Comparison of ENCODE assay signal across 8 cellular contexts in the genomic region with DNA sequence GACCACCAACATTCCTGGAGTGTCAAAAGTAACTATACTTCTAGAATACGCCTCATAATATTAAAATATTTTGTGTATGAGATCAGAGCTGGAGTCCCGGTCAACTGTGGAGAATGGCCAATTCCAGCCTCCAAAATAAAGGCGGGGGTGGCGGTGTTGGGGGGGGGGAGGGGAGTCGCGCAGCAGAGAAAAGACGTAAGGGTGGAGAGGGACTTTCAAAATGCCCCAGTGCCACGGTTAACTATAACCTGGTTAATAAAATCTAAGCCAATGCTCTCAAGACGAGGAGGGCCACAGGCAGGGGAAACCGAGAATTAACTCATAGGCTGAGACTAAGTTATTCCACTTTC. TPM values are rescaled to one million over a fixed set of nuclear protein-coding genes. Genes with fewer than 3 reads are reported as not detected.
DNase-seq lines count a peak whose midpoint lies in the region; ATAC-seq and TF ChIP-seq lines count a peak whose summit lies in the region.

No MANE protein-coding gene starts in this region.

- peaks cover 0 to 23% of the 10 kb centered on the region in 2 experiments; a peak in 1 of 4 replicates for H3K79me1 ChIP-seq in IMR-90 (ENCODE audit: low read depth in 1 of 2, low read length in 2 of 2)

- peak; percentile 75 for DNase-seq in IMR-90
- DNase-seq in glutamatergic neuron, result no peak
- no peak for DNase-seq in NOMO-1 (lab: John Stamatoyannopoulos, UW; ENCODE audit: unreplicated experiment in 2 of 2)

- WGBS in IMR-90 (ENCODE audit: extremely low coverage in 2 of 2, insufficient read length in 1 of 2), 2 experiments, result no CpG with 5 or more reads among the region's 10 CpGs

- peaks cover 25% of the 10 kb centered on the region for H4K20me1 ChIP-seq in IMR-90 (ENCODE audit: insufficient read depth, low read length)

- H2BK5ac ChIP-seq in IMR-90 (ENCODE audit: low read depth, low read length, poor library complexity, severe bottlenecking), result peak overlapping the region; percentile 93

- BruUV-seq in IMR-90 (replicated peaks; lab: Mats Ljungman, UMichigan), result no TSS peak

- peak overlapping the region; percentile 96 for H3K9ac ChIP-seq in IMR-90 (ENCODE audit: low read depth, low read length)
- H3K9ac ChIP-seq in parathyroid adenoma, result peak overlapping the region; percentile 90

- H3K9me3 ChIP-seq in IMR-90 (ENCODE audit: control insufficient read depth, insufficient read depth, low read length) (no peaks in the 10 kb centered on the region), parathyroid adenoma (ENCODE audit: control insufficient read depth, low read length) (no peaks in the 10 kb centered on the region)

- peak overlapping the region; percentile 95 for H3K27ac Mint-ChIP-seq in activated T-helper 17 cell treated with anti-CD3 and anti-CD28 coated beads, Interleukin-2, amount 50 U/mL, for 72 hours
- H3K27ac Mint-ChIP-seq in glutamatergic neuron (ENCODE audit: unreplicated experiment), result peak overlapping the region; percentile 82

- peaks cover 34% of the 10 kb centered on the region for H3K4me1 ChIP-seq in ACC112 (ENCODE audit: control insufficient read depth, insufficient read depth, low read length, unreplicated experiment)
- peaks cover 2% of the 10 kb centered on the region; the same call in 1 of the 2 replicates for H3K4me1 ChIP-seq in IMR-90 (ENCODE audit: control insufficient read depth, insufficient read depth, low read length)
- peaks cover 3% of the 10 kb centered on the region for H3K4me1 ChIP-seq in parathyroid adenoma

- ATAC-seq in IMR-90 (ENCODE audit: low read depth) (peak; percentile 4), HG02981 (IDR thresholded peaks at IDR 0.05; ENCODE audit: unreplicated experiment) (no peak)
- no peak for ATAC-seq in activated T-helper 17 cell treated with anti-CD3 and anti-CD28 coated beads, Interleukin-2, amount 50 U/mL, for 72 hours (replicated peaks)

- peak overlapping the region; percentile 9; the same call in 1 of the 2 replicates for H4K5ac ChIP-seq in IMR-90 (ENCODE audit: low read depth, low read length)

- H3K4me2 ChIP-seq in IMR-90 (ENCODE audit: low read depth, low read length) (peak overlapping the region; percentile 94), parathyroid adenoma (ENCODE audit: low read length) (peak overlapping the region; percentile 61)

- H3K14ac ChIP-seq in IMR-90 (replicated peaks; ENCODE audit: low read depth, low read length), result peak overlapping the region; percentile 56

- 0 out of 3 replicates have a peak overlapping the region, but pooled peaks have one; percentile 7 for H2BK15ac ChIP-seq in IMR-90 (ENCODE audit: low read depth, low read length)

- H3K4me1 Mint-ChIP-seq in activated T-helper 17 cell treated with anti-CD3 and anti-CD28 coated beads, Interleukin-2, amount 50 U/mL, for 72 hours, result peaks cover 14% of the 10 kb centered on the region
- peaks cover 7% of the 10 kb centered on the region for H3K4me1 Mint-ChIP-seq in glutamatergic neuron (ENCODE audit: low read depth, unreplicated experiment)

- peak overlapping the region; percentile 21 to 57 for H4K8ac ChIP-seq in IMR-90 (ENCODE audit: low read depth in 2 of 2, low read length in 2 of 2)

- H3K27ac ChIP-seq in ACC112 (ENCODE audit: low read depth, low read length) (peak overlapping the region; percentile 97), IMR-90 (ENCODE audit: insufficient read depth, low read length) (peak overlapping the region; percentile 76), parathyroid adenoma (peak overlapping the region; percentile 93)

- TF ChIP-seq POLR2A in IMR-90 (IDR thresholded peaks at IDR 0.05; ENCODE audit: low read depth, low read length), result no peak

- H2AK5ac ChIP-seq in IMR-90 (ENCODE audit: low read depth, low read length), result peak overlapping the region; percentile 51

- H3K36me3 Mint-ChIP-seq in activated T-helper 17 cell treated with anti-CD3 and anti-CD28 coated beads, Interleukin-2, amount 50 U/mL, for 72 hours (ENCODE audit: low read depth), result peaks cover 63% of the 10 kb centered on the region
- H3K36me3 Mint-ChIP-seq in glutamatergic neuron (ENCODE audit: unreplicated experiment), result no peaks in the 10 kb centered on the region

- H3K79me2 ChIP-seq in ACC112 (ENCODE audit: control insufficient read depth, insufficient read depth, low read length, unreplicated experiment) (peaks cover 58% of the 10 kb centered on the region), parathyroid adenoma (peaks cover 34% of the 10 kb centered on the region)

- peak overlapping the region; percentile 73 for H4K91ac ChIP-seq in IMR-90 (ENCODE audit: insufficient read depth, low read depth, low read length)

- peak overlapping the region; percentile 72 for H3K56ac ChIP-seq in IMR-90 (ENCODE audit: extremely low read depth, insufficient read depth, low read length)

- POLR2A ChIA-PET in IMR-90 (lab: Charles Lee; ENCODE audit: unreplicated experiment), result interaction anchor here (0.6 kb wide), 1 partner anchor 14 kb away, joined by 9 read pairs; no protein-coding TSS in a partner anchor

- no peak overlapping the region for H3K18ac ChIP-seq in IMR-90 (ENCODE audit: low read depth, low read length)

- no peaks in the 10 kb centered on the region for H3K9me3 Mint-ChIP-seq in activated T-helper 17 cell treated with anti-CD3 and anti-CD28 coated beads, Interleukin-2, amount 50 U/mL, for 72 hours
- peaks cover 10% of the 10 kb centered on the region for H3K9me3 Mint-ChIP-seq in glutamatergic neuron (ENCODE audit: unreplicated experiment)

- intact Hi-C loops in IMR-90 (cut with micrococcal nuclease), result no loop called here

- peak overlapping the region; percentile 90 for H3K4me3 Mint-ChIP-seq in activated T-helper 17 cell treated with anti-CD3 and anti-CD28 coated beads, Interleukin-2, amount 50 U/mL, for 72 hours
- H3K4me3 Mint-ChIP-seq in glutamatergic neuron (ENCODE audit: unreplicated experiment), result peak overlapping the region; percentile 96

- CTCF ChIA-PET in IMR-90 (lab: Yijun Ruan, JAX), result interaction anchor here (0.8 kb wide), 1 partner anchor 557 kb away, joined by 3 read pairs; no protein-coding TSS in a partner anchor

- H2BK20ac ChIP-seq in IMR-90 (ENCODE audit: low read depth, low read length), result no peak overlapping the region

- H2AFZ ChIP-seq in ACC112 (ENCODE audit: low read length, unreplicated experiment), result no peak overlapping the region
- no peak overlapping the region for H2AFZ ChIP-seq in IMR-90 (replicated peaks; ENCODE audit: low read length, poor library complexity)
- H2AFZ ChIP-seq in parathyroid adenoma, result peak overlapping the region; percentile 90

- H3K27me3 Mint-ChIP-seq in activated T-helper 17 cell treated with anti-CD3 and anti-CD28 coated beads, Interleukin-2, amount 50 U/mL, for 72 hours, result no peaks in the 10 kb centered on the region
- peaks cover 5% of the 10 kb centered on the region for H3K27me3 Mint-ChIP-seq in glutamatergic neuron (ENCODE audit: unreplicated experiment)

- peak overlapping the region; percentile 49; the same call in 1 of the 2 replicates for H2BK120ac ChIP-seq in IMR-90 (ENCODE audit: low read depth, low read length)

- H3K4me3 ChIP-seq in ACC112 (ENCODE audit: low read depth, low read length), result peak overlapping the region; percentile 97
- H3K4me3 ChIP-seq in GM12875 (ENCODE audit: low read depth, low read length), result peak overlapping the region; percentile 77
- peak overlapping the region; percentile 61 for H3K4me3 ChIP-seq in IMR-90 (ENCODE audit: insufficient read depth, low read depth, low read length)
- H3K4me3 ChIP-seq in parathyroid adenoma (ENCODE audit: low read depth, low read length), result peak overlapping the region; percentile 86

- in situ Hi-C loops in IMR-90 (cut with MboI; ENCODE audit: low sequenced_read_pairs), result no loop called here

- TF ChIP-seq RAD21 in IMR-90 (IDR thresholded peaks at IDR 0.05; ENCODE audit: low read length), result no peak

- H3K36me3 ChIP-seq in ACC112 (ENCODE audit: insufficient read depth, low read length) (no peaks in the 10 kb centered on the region), IMR-90 (ENCODE audit: control insufficient read depth, insufficient read depth, low read length) (no peaks in the 10 kb centered on the region), parathyroid adenoma (ENCODE audit: control insufficient read depth, insufficient read depth, low read length) (no peaks in the 10 kb centered on the region)

- H3K4ac ChIP-seq in IMR-90 (ENCODE audit: low read depth, low read length), result peak overlapping the region; percentile 79

- peak overlapping the region; percentile 99 for H2AK9ac ChIP-seq in IMR-90 (replicated peaks; ENCODE audit: low read depth, low read length, poor library complexity)

- H3K27me3 ChIP-seq in ACC112 (ENCODE audit: insufficient read depth, low read length) (no peaks in the 10 kb centered on the region), IMR-90 (ENCODE audit: control insufficient read depth, insufficient read depth, low read length) (no peaks in the 10 kb centered on the region), parathyroid adenoma (ENCODE audit: control insufficient read depth, insufficient read depth, low read length) (no peaks in the 10 kb centered on the region)

- no peak for TF ChIP-seq CTCF in GM12875 (IDR thresholded peaks at IDR 0.05; ENCODE audit: borderline replicate concordance, insufficient read depth, low read depth, low read length)
- TF ChIP-seq CTCF in IMR-90 (conservative IDR thresholded peaks at IDR 0.05; ENCODE audit: low read depth, low read length), result no peak
- no peak for TF ChIP-seq CTCF in glutamatergic neuron (IDR thresholded peaks at IDR 0.05; ENCODE audit: partially characterized antibody, unreplicated experiment)
- TF ChIP-seq CTCF in parathyroid adenoma (IDR thresholded peaks at IDR 0.05), result no peak

- H3K9me1 ChIP-seq in IMR-90 (ENCODE audit: insufficient read depth, low read length), result 0 out of 2 replicates have a peak, but pooled peaks cover 2% of the 10 kb centered on the region

- dilution Hi-C loops in IMR-90 (cut with HindIII; ENCODE audit: low sequenced_read_pairs, unreplicated experiment), result no loop called here

- peak overlapping the region; percentile 50 for H3K23ac ChIP-seq in IMR-90 (ENCODE audit: low read depth, low read length)

TF ChIP-seq in IMR-90, 13 proteins besides CTCF, POLR2A, EP300 and RAD21 (continues in another document):
- TF ChIP-seq FOS (IDR thresholded peaks at IDR 0.05; ENCODE audit: low read depth, low read length) (no peak), MAFK (IDR thresholded peaks at IDR 0.05; ENCODE audit: low read depth, low read length) (no peak)

RNA-seq across cellular contexts. Expression of a gene that starts 1.3 kb away (rescaled TPM):
- total RNA-seq in IMR-90 (2012; rRNA removed), result 37.5 and 39.4 TPM in 2 replicates
- polyA plus RNA-seq in IMR-90 (2012; rRNA removed), result 17.2 and 17.5 TPM in 2 replicates
- 3.9 and 4.4 TPM in 2 replicates for polyA plus RNA-seq in IMR-90 (2012; cell fraction: cytosol; rRNA removed)
- polyA plus RNA-seq in IMR-90 (2012; cell fraction: nucleus; rRNA removed; ENCODE audit: low replicate concordance), result 9.2 and 32.3 TPM in 2 replicates
- 10 to 100 TPM; 79.5 to 83.7 TPM for total RNA-seq in activated T-helper 17 cell treated with anti-CD3 and anti-CD28 coated beads, Interleukin-2, amount 50 U/mL, for 72 hours
- 34.2 TPM for total RNA-seq in glutamatergic neuron (ENCODE audit: unreplicated experiment)
